ENCODE assay signal across 8 cellular contexts in the genomic region with DNA sequence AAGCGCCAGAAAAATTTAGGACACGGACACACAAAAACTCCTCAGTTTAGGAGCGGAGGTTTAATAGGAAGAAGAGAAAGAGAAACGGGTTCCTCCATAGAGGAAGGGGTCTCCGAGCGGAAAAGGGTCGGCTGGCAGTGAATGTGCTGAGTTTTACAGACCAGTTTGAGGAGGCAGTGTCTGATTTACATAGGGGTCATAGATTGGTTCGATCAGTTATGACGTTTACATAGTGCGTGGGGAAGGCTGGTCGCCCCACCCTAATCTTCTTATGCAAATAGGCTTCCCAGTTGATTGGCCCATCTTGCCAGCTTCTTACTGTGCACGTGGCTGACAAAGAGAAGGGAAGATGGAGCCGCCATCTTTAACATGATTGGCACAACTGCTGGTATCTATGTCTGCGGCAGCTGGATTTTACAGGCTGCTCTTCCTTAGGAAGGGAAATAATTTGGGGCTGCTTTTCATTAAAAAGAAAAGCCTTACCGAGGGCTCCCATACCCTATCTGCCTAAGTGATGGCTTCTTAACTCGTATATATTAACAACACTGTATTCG. TPM values are rescaled to one million over a fixed set of nuclear protein-coding genes. Genes with fewer than 3 reads are reported as not detected.
A peak's percentile ranks its signal among the peaks of the same experiment; 100 is the strongest.
DNase-seq lines count a peak whose midpoint lies in the region; ATAC-seq and TF ChIP-seq lines count a peak whose summit lies in the region.

No MANE protein-coding gene starts in this region.

- H3K36me3 ChIP-seq in duodenal mucosa (ENCODE audit: control insufficient read depth in 1 of 2, insufficient read depth in 2 of 2, low read length in 2 of 2), result peaks cover under 1 to 15% of the 10 kb centered on the region in 2 donors

- CTCF ChIA-PET in GM10248 (lab: Yijun Ruan, JAX), result no interaction called here

- peaks cover 34% of the 10 kb centered on the region for H3K9me3 Mint-ChIP-seq in activated T-cell treated with anti-CD3 and anti-CD28 coated beads, Interleukin-2, amount 50 U/mL, for 4 hours

- no peaks in the 10 kb centered on the region for H3K27me3 Mint-ChIP-seq in activated T-cell treated with anti-CD3 and anti-CD28 coated beads, Interleukin-2, amount 50 U/mL, for 4 hours (ENCODE audit: low read depth)

- no peak overlapping the region for H3K27ac ChIP-seq in duodenal mucosa (ENCODE audit: low read depth, low read length)

- H3K4me3 ChIP-seq in duodenal mucosa (ENCODE audit: low read depth in 1 of 2, low read length in 2 of 2), result peak overlapping the region; percentile 89 to 93

- ATAC-seq in activated T-cell treated with anti-CD3 and anti-CD28 coated beads, Interleukin-2, amount 50 U/mL, for 4 hours, result no peak
- no peak for ATAC-seq in GM18517 (IDR thresholded peaks at IDR 0.05; ENCODE audit: unreplicated experiment)

- peaks cover 27 to 43% of the 10 kb centered on the region in 2 donors for H3K9me3 ChIP-seq in duodenal mucosa (ENCODE audit: control insufficient read depth in 1 of 2, low read length in 2 of 2)

- POLR2A ChIA-PET in GM10248 (lab: Yijun Ruan, JAX), result no interaction called here

- no peak for DNase-seq in activated T-cell treated with anti-CD3 and anti-CD28 coated beads, Interleukin-2, amount 50 U/mL, for 4 hours
- DNase-seq in activated T-cell treated with anti-CD3 and anti-CD28 coated beads, Interleukin-2, amount 50 U/mL, for 1 hour, result no peak
- peak; percentile 99 for DNase-seq in OCI-M1 (lab: John Stamatoyannopoulos, UW)
- peak; percentile 53 for DNase-seq in myocyte (ENCODE audit: low read depth)
- no peak for DNase-seq in GM10248 (ENCODE audit: extremely low spot score)
- no peak for DNase-seq in T-helper 9 cell

- peaks cover 0 to 17% of the 10 kb centered on the region in 2 donors for H3K4me1 ChIP-seq in duodenal mucosa (ENCODE audit: control insufficient read depth in 1 of 2, insufficient read depth in 2 of 2, low read length in 2 of 2)

- H3K4me3 Mint-ChIP-seq in activated T-cell treated with anti-CD3 and anti-CD28 coated beads, Interleukin-2, amount 50 U/mL, for 4 hours, result peak overlapping the region; percentile 98

- H3K36me3 Mint-ChIP-seq in activated T-cell treated with anti-CD3 and anti-CD28 coated beads, Interleukin-2, amount 50 U/mL, for 4 hours (ENCODE audit: insufficient read depth), result peaks cover 23% of the 10 kb centered on the region

- no peak for TF ChIP-seq CTCF in GM10248 (IDR thresholded peaks at IDR 0.05; ENCODE audit: control extremely low read depth, extremely low read depth, low read depth, missing control alignments)

- H3K27me3 ChIP-seq in duodenal mucosa (ENCODE audit: control insufficient read depth in 1 of 2, insufficient read depth in 2 of 2, low read length in 2 of 2), result no peaks in the 10 kb centered on the region

- H3K4me1 Mint-ChIP-seq in activated T-cell treated with anti-CD3 and anti-CD28 coated beads, Interleukin-2, amount 50 U/mL, for 4 hours (ENCODE audit: low read depth), result peaks cover 26% of the 10 kb centered on the region

- H3K9ac ChIP-seq in duodenal mucosa (ENCODE audit: low read depth in 1 of 2, low read length in 2 of 2), result no peak overlapping the region

RNA-seq across cellular contexts. Expression of a gene that starts 1.2 kb away (rescaled TPM):
- 1 to 10 TPM; 1.2 to 2.4 (median 1.4) TPM for total RNA-seq in activated T-cell treated with anti-CD3 and anti-CD28 coated beads, Interleukin-2, amount 50 U/mL, for 4 hours
- total RNA-seq in myocyte, result 4.9 and 5.7 TPM in 2 replicates
- polyA plus RNA-seq in myocyte (2012), result 3.0 TPM

RNA-seq across cellular contexts. Expression of a gene that starts 17.8 kb away (rescaled TPM):
- total RNA-seq in activated T-cell treated with anti-CD3 and anti-CD28 coated beads, Interleukin-2, amount 50 U/mL, for 4 hours, result 1 to 10 TPM; 8.2 to 9.4 (median 8.6) TPM
- 11.7 and 19.4 TPM in 2 replicates for total RNA-seq in myocyte
- polyA plus RNA-seq in myocyte (2012), result 11.3 TPM

RNA-seq across cellular contexts. Expression of a gene that starts 29.4 kb away (rescaled TPM):
- total RNA-seq in activated T-cell treated with anti-CD3 and anti-CD28 coated beads, Interleukin-2, amount 50 U/mL, for 4 hours, result 1 to 10 TPM; 3.5 to 5.3 (median 5.2) TPM
- 15.5 and 16.9 TPM in 2 replicates for total RNA-seq in myocyte
- polyA plus RNA-seq in myocyte (2012), result 7.4 TPM

RNA-seq across cellular contexts. Expression of a gene that starts 40.0 kb away (rescaled TPM):
- total RNA-seq in activated T-cell treated with anti-CD3 and anti-CD28 coated beads, Interleukin-2, amount 50 U/mL, for 4 hours, result 1 to 10 TPM; 1.3 to 1.5 (median 1.4) TPM
- 3.0 and 3.6 TPM in 2 replicates for total RNA-seq in myocyte
- 1.8 TPM for polyA plus RNA-seq in myocyte (2012)

RNA-seq across cellular contexts. Expression of a gene that starts 52.9 kb away (rescaled TPM):
- 1 to 10 TPM; 5.2 to 9.7 (median 5.7) TPM for total RNA-seq in activated T-cell treated with anti-CD3 and anti-CD28 coated beads, Interleukin-2, amount 50 U/mL, for 4 hours
- 18.9 and 23.2 TPM in 2 replicates for total RNA-seq in myocyte
- 33.2 TPM for polyA plus RNA-seq in myocyte (2012)

Comparison
In these comparisons a context has a peak if more than half of its experiments do, and no peak if none do; other contexts are left out.
1. DNase-seq: peak in OCI-M1 (single experiment) and myocyte (single experiment); none in activated T-cell treated with anti-CD3 and anti-CD28 coated beads, Interleukin-2, amount 50 U/mL, for 4 hours (single experiment), activated T-cell treated with anti-CD3 and anti-CD28 coated beads, Interleukin-2, amount 50 U/mL, for 1 hour (single experiment), GM10248 (single experiment) and T-helper 9 cell (single experiment).